7 cellular contexts compared by ENCODE assay signal in the genomic region with DNA sequence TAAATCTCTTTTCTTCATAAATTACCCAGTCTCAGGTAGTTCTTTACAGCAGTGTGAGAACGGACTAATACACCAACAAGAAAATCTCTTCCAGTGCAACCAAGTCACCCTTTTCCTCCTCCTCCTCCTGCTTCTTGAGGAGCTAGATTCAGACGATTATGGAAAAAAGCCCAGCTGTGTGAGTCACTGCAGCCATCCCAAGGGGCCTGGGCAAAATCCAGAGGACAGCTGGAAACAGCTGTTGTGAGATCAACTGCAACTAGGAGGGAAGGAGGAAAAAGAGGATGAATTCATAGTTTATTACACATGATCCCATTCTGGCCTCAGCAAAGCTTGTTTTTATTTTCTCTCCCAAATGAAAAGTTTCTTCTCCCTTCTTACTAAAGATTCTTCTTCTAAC. TPM values are rescaled to one million over a fixed set of nuclear protein-coding genes. Genes with fewer than 3 reads are reported as not detected.
DNase-seq lines count a peak whose midpoint lies in the region; ATAC-seq and TF ChIP-seq lines count a peak whose summit lies in the region.

No MANE protein-coding gene starts in this region.

- H3K9me3 Mint-ChIP-seq in CD8-positive, alpha-beta memory T cell = no peaks in the 10 kb centered on the region

- H3K36me3 ChIP-seq in Peyer's patch (no peaks in the 10 kb centered on the region), esophagus squamous epithelium (no peaks in the 10 kb centered on the region), mucosa of rectum (ENCODE audit: control insufficient read depth in 2 of 2, insufficient read depth in 2 of 2, low read length in 2 of 2) (no peaks in the 10 kb centered on the region), uterus (no peaks in the 10 kb centered on the region)
- no peaks in the 10 kb centered on the region for H3K36me3 ChIP-seq in CD8-positive, alpha-beta memory T cell (ENCODE audit: insufficient read depth, low read length)

- POLR2A ChIA-PET in CD8-positive, alpha-beta memory T cell (lab: Charles Lee) = no interaction called here

- H3K9ac ChIP-seq in mucosa of rectum (ENCODE audit: low read depth in 1 of 2, low read length in 2 of 2) = no peak overlapping the region

- no peak for ATAC-seq in HG02981 (IDR thresholded peaks at IDR 0.05; ENCODE audit: unreplicated experiment)

- no peaks in the 10 kb centered on the region for H3K4me1 Mint-ChIP-seq in CD8-positive, alpha-beta memory T cell

- intact Hi-C loops in esophagus squamous epithelium (cut with DNase I) (no loop called here), uterus (cut with DNase I; ENCODE audit: low total_unique reads) (no loop called here)

- CTCF ChIA-PET in CD8-positive, alpha-beta memory T cell (lab: Charles Lee) = no interaction called here

- no peaks in the 10 kb centered on the region for H3K36me3 Mint-ChIP-seq in CD8-positive, alpha-beta memory T cell

- no peaks in the 10 kb centered on the region for H3K9me3 ChIP-seq in Peyer's patch
- no peaks in the 10 kb centered on the region for H3K9me3 ChIP-seq in esophagus squamous epithelium
- H3K9me3 ChIP-seq in mucosa of rectum (ENCODE audit: control insufficient read depth in 2 of 2, low read length in 2 of 2) = no peaks in the 10 kb centered on the region
- no peaks in the 10 kb centered on the region for H3K9me3 ChIP-seq in uterus
- H3K9me3 ChIP-seq in CD8-positive, alpha-beta memory T cell (ENCODE audit: low read length) = no peaks in the 10 kb centered on the region

- H3K27ac ChIP-seq in Peyer's patch = peak overlapping the region; percentile 12 to 78 (median 48)
- H3K27ac ChIP-seq in esophagus squamous epithelium = peak overlapping the region; percentile 20 to 83 (median 71)
- peak overlapping the region; percentile 31 to 39 for H3K27ac ChIP-seq in mucosa of rectum (ENCODE audit: low read depth in 2 of 2, low read length in 2 of 2)
- peak overlapping the region; percentile 86 to 94 for H3K27ac ChIP-seq in uterus
- H3K27ac ChIP-seq in CD8-positive, alpha-beta memory T cell (ENCODE audit: low read depth, low read length) = no peak overlapping the region

- no peak overlapping the region for H3K27ac Mint-ChIP-seq in CD8-positive, alpha-beta memory T cell

- 6 to 34% methylated on average over 2 of the region's 2 CpGs for WGBS in esophagus squamous epithelium, 2 donors

- H3K4me3 ChIP-seq in Peyer's patch (no peak overlapping the region), esophagus squamous epithelium (peak overlapping the region in 1 of 4 donors; percentile 6), mucosa of rectum (ENCODE audit: low read length in 2 of 2) (no peak overlapping the region), uterus (no peak overlapping the region)
- no peak overlapping the region for H3K4me3 ChIP-seq in CD8-positive, alpha-beta memory T cell (ENCODE audit: low read length)

- H3K27me3 ChIP-seq in Peyer's patch = no peaks in the 10 kb centered on the region
- H3K27me3 ChIP-seq in esophagus squamous epithelium = no peaks in the 10 kb centered on the region
- no peaks in the 10 kb centered on the region for H3K27me3 ChIP-seq in mucosa of rectum (ENCODE audit: control insufficient read depth in 2 of 2, insufficient read depth in 2 of 2, low read length in 2 of 2)
- H3K27me3 ChIP-seq in uterus = no peaks in the 10 kb centered on the region
- no peaks in the 10 kb centered on the region for H3K27me3 ChIP-seq in CD8-positive, alpha-beta memory T cell (ENCODE audit: insufficient read depth, low read length, poor library complexity, severe bottlenecking)

- H3K4me1 ChIP-seq in Peyer's patch = peaks cover 0 to 8% (median 0%) of the 10 kb centered on the region in 4 donors
- peaks cover 0 to 41% (median 22%) of the 10 kb centered on the region in 3 donors for H3K4me1 ChIP-seq in esophagus squamous epithelium
- H3K4me1 ChIP-seq in mucosa of rectum (ENCODE audit: control insufficient read depth in 2 of 2, insufficient read depth in 2 of 2, low read length in 2 of 2) = no peaks in the 10 kb centered on the region
- H3K4me1 ChIP-seq in uterus = peaks cover 6 to 22% of the 10 kb centered on the region in 2 donors
- no peaks in the 10 kb centered on the region for H3K4me1 ChIP-seq in CD8-positive, alpha-beta memory T cell (ENCODE audit: insufficient read depth, low read length)

- TF ChIP-seq CTCF in Peyer's patch (IDR thresholded peaks at IDR 0.05) (no peak), esophagus squamous epithelium (IDR thresholded peaks at IDR 0.05) (no peak), uterus (IDR thresholded peaks at IDR 0.05) (no peak)

- no peak overlapping the region for H3K4me3 Mint-ChIP-seq in CD8-positive, alpha-beta memory T cell

- DNase-seq in Peyer's patch (peak in 1 of 3 donors; percentile 75), esophagus squamous epithelium (lab: John Stamatoyannopoulos, UW) (no peak), uterus (peak; percentile 91 to 93)
- DNase-seq in CD8-positive, alpha-beta memory T cell = no peak
- no peak for DNase-seq in stimulated activated CD4-positive, alpha-beta T cell treated with anti-CD3 and anti-CD28 coated beads, Interleukin-12 subunit alpha, Interleukin-12 subunit beta, amount 100 ng/mL, for 4 hours

- TF ChIP-seq POLR2A in Peyer's patch (IDR thresholded peaks at IDR 0.05) = no peak
- no peak for TF ChIP-seq POLR2A in esophagus squamous epithelium (IDR thresholded peaks at IDR 0.05)
- TF ChIP-seq POLR2A in uterus (IDR thresholded peaks at IDR 0.05) = no peak

- peaks cover 3 to 35% of the 10 kb centered on the region in 2 donors for H3K27me3 Mint-ChIP-seq in CD8-positive, alpha-beta memory T cell

RNA-seq across cellular contexts. Expression of a gene that starts 32.9 kb away (rescaled TPM):
- total RNA-seq in Peyer's patch = 10 to 100 TPM; 39.4 to 80.0 (median 52.9) TPM
- total RNA-seq in esophagus squamous epithelium = 10 to 100 TPM; 33.3 to 69.6 (median 46.3) TPM
- 100 to 1,000 TPM in 2 of 4 donors, 10 to 100 TPM in 2; 81.0 to 311 (median 147) TPM for total RNA-seq in uterus
- total RNA-seq in CD8-positive, alpha-beta memory T cell = 1 to 10 TPM; 6.1 to 7.1 TPM
- polyA plus RNA-seq in CD8-positive, alpha-beta memory T cell = 0.86 TPM

Comparison
In these comparisons a context has a peak if more than half of its experiments do, and no peak if none do; other contexts are left out.
1. DNase-seq: peak in uterus (2 of 2); none in esophagus squamous epithelium (single experiment), CD8-positive, alpha-beta memory T cell (0 of 5) and stimulated activated CD4-positive, alpha-beta T cell treated with anti-CD3 and anti-CD28 coated beads, Interleukin-12 subunit alpha, Interleukin-12 subunit beta, amount 100 ng/mL, for 4 hours (single experiment).
2. RNA of a gene that starts 32.9 kb away (total RNA-seq): 81.0 to 311 TPM in uterus, 39.4 to 80.0 TPM in Peyer's patch and 33.3 to 69.6 TPM in esophagus squamous epithelium; 6.1 to 7.1 TPM in CD8-positive, alpha-beta memory T cell; every median in the first group is over 4 times any median in the second.